ENCODE assay signal across 1 cellular context in the genomic region with DNA sequence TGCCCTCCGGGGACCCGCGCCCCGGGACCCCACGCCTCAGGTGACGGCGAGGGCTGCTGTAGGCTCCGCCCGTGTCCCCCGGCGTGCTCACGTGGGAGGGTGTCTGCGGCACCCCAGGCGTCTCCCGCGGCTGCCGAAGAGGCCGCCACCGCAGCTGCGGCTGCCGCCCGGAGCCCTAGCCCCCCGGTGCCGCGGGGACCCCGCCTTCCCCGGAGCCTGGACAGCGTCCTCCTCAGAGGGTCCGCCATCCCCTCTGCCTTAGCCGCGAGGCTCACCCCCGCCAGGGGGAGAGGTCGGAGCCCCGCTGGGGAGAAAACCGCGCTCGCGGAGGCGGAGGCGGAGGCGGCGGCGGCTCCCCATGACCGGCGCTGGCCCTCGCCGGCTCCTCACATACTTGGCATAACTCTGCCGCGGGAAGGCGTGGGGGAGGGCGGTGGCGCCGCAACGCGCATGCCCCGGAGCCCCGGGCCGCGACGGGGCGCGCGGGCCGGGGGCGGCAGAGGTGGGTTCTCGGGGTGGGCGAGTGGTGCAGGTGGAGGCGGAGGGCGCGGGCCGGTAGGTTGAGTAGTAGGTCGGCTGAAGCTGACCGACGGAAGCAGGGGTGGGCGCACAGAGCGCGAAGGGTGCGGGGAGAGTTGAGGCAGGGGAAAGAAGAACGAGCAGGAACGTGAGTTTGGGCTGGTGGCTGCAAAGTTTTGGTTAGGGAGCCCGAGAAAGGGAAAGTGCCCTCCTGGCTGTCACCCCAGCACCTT.
TF ChIP-seq lines count a peak whose summit lies in the region.

No MANE protein-coding gene starts in this region.

TF ChIP-seq in A549, 52 proteins besides CTCF, POLR2A, EP300 and RAD21:
- TF ChIP-seq, protein P1, sequence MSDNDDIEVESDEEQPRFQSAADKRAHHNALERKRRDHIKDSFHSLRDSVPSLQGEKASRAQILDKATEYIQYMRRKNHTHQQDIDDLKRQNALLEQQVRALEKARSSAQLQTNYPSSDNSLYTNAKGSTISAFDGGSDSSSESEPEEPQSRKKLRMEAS (IDR thresholded peaks at IDR 0.05) = peak; percentile 36; the same call in 1 of the 2 replicates
- TF ChIP-seq PHF8 (IDR thresholded peaks at IDR 0.05; ENCODE audit: borderline replicate concordance, low read depth) = peak; percentile 53; the same call in 1 of the 2 replicates
- TF ChIP-seq E2F6 (IDR thresholded peaks at IDR 0.05; ENCODE audit: borderline replicate concordance, low read depth) = peak; percentile 23; the same call in 1 of the 2 replicates
- peak in 1 of 2 experiments; percentile 37; a peak in 1 of 5 replicates for TF ChIP-seq JUN (IDR thresholded peaks at IDR 0.05)
- TF ChIP-seq, protein P2, sequence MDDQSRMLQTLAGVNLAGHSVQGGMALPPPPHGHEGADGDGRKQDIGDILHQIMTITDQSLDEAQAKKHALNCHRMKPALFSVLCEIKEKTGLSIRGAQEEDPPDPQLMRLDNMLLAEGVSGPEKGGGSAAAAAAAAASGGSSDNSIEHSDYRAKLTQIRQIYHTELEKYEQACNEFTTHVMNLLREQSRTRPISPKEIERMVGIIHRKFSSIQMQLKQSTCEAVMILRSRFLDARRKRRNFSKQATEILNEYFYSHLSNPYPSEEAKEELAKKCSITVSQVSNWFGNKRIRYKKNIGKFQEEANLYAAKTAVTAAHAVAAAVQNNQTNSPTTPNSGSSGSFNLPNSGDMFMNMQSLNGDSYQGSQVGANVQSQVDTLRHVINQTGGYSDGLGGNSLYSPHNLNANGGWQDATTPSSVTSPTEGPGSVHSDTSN (IDR thresholded peaks at IDR 0.05) = no peak
